Comparison of ENCODE assay signal across 23 cellular contexts in the genomic region with DNA sequence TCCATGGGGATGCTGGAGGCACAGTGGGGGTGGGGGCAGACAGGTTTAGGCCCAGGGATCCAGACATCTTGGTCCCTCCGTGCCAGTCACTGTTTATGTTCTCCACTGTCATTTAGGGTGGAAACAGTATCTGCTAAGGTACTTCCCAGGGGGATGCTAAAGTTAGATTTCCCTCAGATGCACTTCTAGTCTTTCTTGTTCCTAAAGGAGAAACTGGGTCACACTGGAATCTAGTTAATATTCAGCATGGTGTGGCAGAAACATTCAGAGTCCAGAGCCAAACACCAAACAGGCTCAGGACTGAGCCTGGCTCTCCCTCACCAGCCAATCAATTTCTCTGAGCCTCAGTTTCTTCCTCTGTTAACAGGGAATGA.
"Had no signal": no experiment of that assay in that cellular context is flagged by ENCODE, and none has a peak within 500 bp of the region (broad histone marks: within the 10 kb centered on the region; RNA-seq: fewer than 3 reads in every experiment).

No MANE protein-coding gene starts in this region.

- H3K4me1 Mint-ChIP-seq: activated naive CD8-positive, alpha-beta T cell treated with anti-CD3 and anti-CD28 coated beads for 36 hours; naive B cell; neural crest cell had no signal

- H3K9me3 Mint-ChIP-seq: activated naive CD8-positive, alpha-beta T cell treated with anti-CD3 and anti-CD28 coated beads for 36 hours; activated T-cell treated with anti-CD3 and anti-CD28 coated beads, Interleukin-2, amount 50 U/mL, for 24 hours; naive B cell; neural crest cell; WTC11 had no signal

- H3K36me3 Mint-ChIP-seq: activated naive CD8-positive, alpha-beta T cell treated with anti-CD3 and anti-CD28 coated beads for 36 hours; WTC11 had no signal

- ATAC-seq: activated CD4-positive, alpha-beta T cell treated with anti-CD3 and anti-CD28 coated beads for 36 hours; gastroesophageal sphincter; left ventricle myocardium superior had no signal

- H3K27me3 ChIP-seq: colonic mucosa, dorsolateral prefrontal cortex, esophagus squamous epithelium, gastroesophageal sphincter, upper lobe of left lung had no signal

- H3K27ac Mint-ChIP-seq: activated CD4-positive, alpha-beta T cell treated with anti-CD3 and anti-CD28 coated beads for 36 hours; activated naive CD8-positive, alpha-beta T cell treated with anti-CD3 and anti-CD28 coated beads for 36 hours; activated T-cell treated with anti-CD3 and anti-CD28 coated beads, Interleukin-2, amount 50 U/mL, for 24 hours; WTC11 had no signal

- H3K4me3 ChIP-seq: colonic mucosa, dorsolateral prefrontal cortex, esophagus squamous epithelium, gastroesophageal sphincter, upper lobe of left lung had no signal

- H3K9me3 ChIP-seq: colonic mucosa, esophagus squamous epithelium, gastroesophageal sphincter, upper lobe of left lung had no signal

- DNase-seq: activated CD4-positive, alpha-beta T cell treated with anti-CD3 and anti-CD28 coated beads for 36 hours; activated CD4-positive, alpha-beta T cell treated with anti-CD3 and anti-CD28 coated beads, Interleukin-2, amount 50 U/mL, for 4 hours; activated CD8-positive, alpha-beta memory T cell treated with anti-CD3 and anti-CD28 coated beads for 24 hours; activated CD8-positive, alpha-beta memory T cell treated with anti-CD3 and anti-CD28 coated beads, Interleukin-2, amount 50 U/mL, for 4 hours; activated naive CD4-positive, alpha-beta T cell treated with Interleukin-2 at 50 U/mL for 16 hours; activated naive CD8-positive, alpha-beta T cell treated with anti-CD3 and anti-CD28 coated beads for 36 hours; activated T-cell treated with anti-CD3 and anti-CD28 coated beads, Interleukin-2, amount 50 U/mL, for 24 hours; central memory CD4-positive, alpha-beta T cell; colonic mucosa; esophagus squamous epithelium; head of caudate nucleus; hypothalamus; left ventricle myocardium superior; mammary epithelial cell; naive B cell; stimulated activated CD4-positive, alpha-beta T cell treated with anti-CD3 and anti-CD28 coated beads, Interleukin-4, amount 100 ng/mL, for 24 hours; stimulated activated naive CD4-positive, alpha-beta T cell treated with Interleukin-2 at 50 U/mL for 16 hours; T-helper 1 cell; upper lobe of left lung had no signal

- H3K27ac ChIP-seq: colonic mucosa, esophagus squamous epithelium, gastroesophageal sphincter, upper lobe of left lung had no signal

- H3K27me3 Mint-ChIP-seq: activated CD4-positive, alpha-beta T cell treated with anti-CD3 and anti-CD28 coated beads for 36 hours; activated naive CD8-positive, alpha-beta T cell treated with anti-CD3 and anti-CD28 coated beads for 36 hours; activated T-cell treated with anti-CD3 and anti-CD28 coated beads, Interleukin-2, amount 50 U/mL, for 24 hours; naive B cell had no signal

- H3K4me1 ChIP-seq: colonic mucosa, upper lobe of left lung had no signal

- H3K36me3 ChIP-seq: colonic mucosa, esophagus squamous epithelium, gastroesophageal sphincter, upper lobe of left lung had no signal

- H3K4me3 Mint-ChIP-seq: activated CD4-positive, alpha-beta T cell treated with anti-CD3 and anti-CD28 coated beads for 36 hours; activated naive CD8-positive, alpha-beta T cell treated with anti-CD3 and anti-CD28 coated beads for 36 hours; activated T-cell treated with anti-CD3 and anti-CD28 coated beads, Interleukin-2, amount 50 U/mL, for 24 hours; naive B cell; neural crest cell; WTC11 had no signal
